In the genomic region with DNA sequence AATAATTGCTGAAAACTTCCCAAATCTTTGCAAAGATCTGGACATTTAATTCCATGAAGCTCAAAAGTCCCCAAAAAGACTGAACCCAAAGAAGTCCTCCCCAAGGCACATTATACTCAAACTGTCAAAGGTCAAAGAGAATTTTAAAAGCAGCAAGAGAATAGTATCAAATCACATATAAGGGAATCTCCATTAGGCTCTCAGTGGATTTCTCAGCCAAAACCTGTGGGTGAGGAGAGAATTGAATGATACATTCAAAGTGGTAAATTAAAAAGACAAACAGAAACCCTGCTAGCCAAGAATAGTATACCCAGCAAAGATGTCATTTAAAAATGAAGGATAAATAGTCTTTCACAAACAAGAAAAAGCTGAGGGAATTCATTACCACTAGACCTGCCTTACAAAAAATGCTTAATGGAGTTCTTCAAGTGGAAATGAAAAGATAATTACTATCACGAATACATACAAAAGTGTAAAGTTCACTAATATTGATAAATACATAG, we compare ENCODE assay signal across 1 cellular context.
TF ChIP-seq lines count a peak whose summit lies in the region.

No MANE protein-coding gene starts in this region.

TF ChIP-seq in HEK293, 187 proteins besides CTCF, POLR2A, EP300 and RAD21 (continued from another document):
- TF ChIP-seq ZBTB1 (tag by site-specific recombination; IDR thresholded peaks at IDR 0.05), result no peak
- TF ChIP-seq ZNF132 (tag by site-specific recombination; IDR thresholded peaks at IDR 0.05; ENCODE audit: borderline replicate concordance), result no peak
